In genomic region chr6:79821859-79822258, GRCh38 we compare ENCODE assay signal across 24 cellular contexts.
DNase-seq lines count a peak whose midpoint lies in the region; ATAC-seq, FAIRE-seq and TF ChIP-seq lines count a peak whose summit lies in the region.
"Had no signal": no experiment of that assay in that cellular context is flagged by ENCODE, and none has a peak within 500 bp of the region (broad histone marks: within the 10 kb centered on the region; RNA-seq: fewer than 3 reads in every experiment).

No MANE protein-coding gene starts in this region.

- H4K8ac ChIP-seq in H1 (ENCODE audit: extremely low read depth, insufficient read depth, low read length) (no peak overlapping the region), trophoblast cell (ENCODE audit: low read depth, low read length) (no peak overlapping the region)

- H2AFZ ChIP-seq in GM23248 (no peak overlapping the region), H1 (ENCODE audit: low read length) (0 out of 2 replicates have a peak overlapping the region, but pooled peaks have one; percentile 35), trophoblast cell (ENCODE audit: insufficient read depth, low read length, poor library complexity) (no peak overlapping the region)

- H3K18ac ChIP-seq in H1 (ENCODE audit: extremely low read depth, low read length) (no peak overlapping the region), trophoblast cell (ENCODE audit: low read length) (no peak overlapping the region)

- H2BK12ac ChIP-seq in H1 (ENCODE audit: low read depth, low read length), result no peak overlapping the region
- peak overlapping the region; percentile 51 for H2BK12ac ChIP-seq in trophoblast cell (ENCODE audit: low read length)

- no peaks in the 10 kb centered on the region for H3K79me2 ChIP-seq in GM23248 (ENCODE audit: insufficient read depth)
- H3K79me2 ChIP-seq in H1 (ENCODE audit: control insufficient read depth in 1 of 2, insufficient read depth in 2 of 2, low read length in 2 of 2), result no peaks in the 10 kb centered on the region
- no peaks in the 10 kb centered on the region for H3K79me2 ChIP-seq in trophoblast cell (ENCODE audit: control insufficient read depth, insufficient read depth, low read length, poor library complexity)

- no peak overlapping the region for H3K4me2 ChIP-seq in GM23248 (ENCODE audit: unreplicated experiment)
- no peak overlapping the region for H3K4me2 ChIP-seq in H1 (ENCODE audit: insufficient read depth in 1 of 2, low read depth in 2 of 2, low read length in 2 of 2)
- no peak overlapping the region for H3K4me2 ChIP-seq in trophoblast cell (ENCODE audit: low read length)

- DNase-seq in GM23248 (peak; percentile 33), RPMI7951 (ENCODE audit: low read depth) (peak; percentile 10), H1 (ENCODE audit: low read depth in 1 of 2, low spot score in 2 of 2) (no peak), trophoblast cell (peak in 1 of 2 donors; percentile 54), middle frontal gyrus (ENCODE audit: extremely low spot score, low spot score) (no peak), pancreas (no peak)
- DNase-seq in activated CD4-positive, alpha-beta T cell treated with anti-CD3 and anti-CD28 coated beads, Interleukin-2, amount 50 U/mL, for 1 hour, result no peak
- DNase-seq: activated CD4-positive, alpha-beta memory T cell treated with anti-CD3 and anti-CD28 coated beads for 36 hours; activated effector memory CD4-positive, alpha-beta T cell treated with Interleukin-2 at 50 U/mL for 16 hours; activated naive CD8-positive, alpha-beta T cell treated with anti-CD3 and anti-CD28 coated beads for 36 hours; foreskin melanocyte; hippocampal formation; NCI-H2171; NCI-H524 treated with DMSO at 0.1 percent for 48 hours; nephron progenitor cell; posterior cingulate gyrus; right lobe of liver; RPMI8226; stimulated activated CD4-positive, alpha-beta T cell treated with anti-CD3 and anti-CD28 coated beads, Interleukin-15, amount 100 ng/mL, for 24 hours; thyroid gland had no signal

- in situ Hi-C loops in GM23248 (cut with MboI), result no loop called here

- no peak overlapping the region for H2AK5ac ChIP-seq in H1 (ENCODE audit: low read depth, low read length)
- no peak overlapping the region for H2AK5ac ChIP-seq in trophoblast cell (ENCODE audit: low read length)

- no peaks in the 10 kb centered on the region for H4K20me1 ChIP-seq in GM23248 (ENCODE audit: insufficient read depth)
- no peaks in the 10 kb centered on the region for H4K20me1 ChIP-seq in H1 (replicated peaks in 1 of 2; ENCODE audit: control insufficient read depth in 1 of 2, insufficient read depth in 2 of 2, low read length in 2 of 2)

- H3K9me3 ChIP-seq in GM23248 (ENCODE audit: low read depth) (no peaks in the 10 kb centered on the region), H1 (ENCODE audit: insufficient read depth in 2 of 2, low read depth in 1 of 2, low read length in 1 of 2) (peaks cover 0 to 3% of the 10 kb centered on the region in 2 experiments; a peak in 1 of 4 replicates), trophoblast cell (ENCODE audit: insufficient read depth, low read depth, low read length) (no peaks in the 10 kb centered on the region), pancreas (no peaks in the 10 kb centered on the region)
- H3K9me3 ChIP-seq: right lobe of liver, thyroid gland had no signal

- H3K27me3 ChIP-seq in GM23248 (replicated peaks; ENCODE audit: insufficient read depth), result no peaks in the 10 kb centered on the region
- H3K27me3 ChIP-seq in H1 (replicated peaks in 1 of 4; ENCODE audit: control insufficient read depth in 3 of 4, extremely low read depth in 1 of 4, insufficient read depth in 3 of 4, low read length in 3 of 4), result no peaks in the 10 kb centered on the region
- no peaks in the 10 kb centered on the region for H3K27me3 ChIP-seq in trophoblast cell (ENCODE audit: insufficient read depth, low read length)
- H3K27me3 ChIP-seq in pancreas, result no peaks in the 10 kb centered on the region
- H3K27me3 ChIP-seq: right lobe of liver, thyroid gland had no signal

- H4K91ac ChIP-seq in H1 (replicated peaks; ENCODE audit: insufficient read length, low read length), result no peak overlapping the region
- no peak overlapping the region for H4K91ac ChIP-seq in trophoblast cell (ENCODE audit: low read depth, low read length)

- H3K79me1 ChIP-seq in H1 (ENCODE audit: low read depth, low read length) (no peaks in the 10 kb centered on the region), trophoblast cell (ENCODE audit: low read length) (peaks cover 3% of the 10 kb centered on the region)

- ATAC-seq in pancreas (no peak), HG02938 (IDR thresholded peaks at IDR 0.05; ENCODE audit: unreplicated experiment) (no peak)
- ATAC-seq: right lobe of liver had no signal

- TF ChIP-seq POLR2A in H1 (IDR thresholded peaks at IDR 0.05; ENCODE audit: control extremely low read depth in 1 of 2, low read depth in 2 of 2, low read length in 2 of 2), result no peak

- H2BK15ac ChIP-seq in H1 (ENCODE audit: low read length), result no peak overlapping the region

- H3K23ac ChIP-seq in H1 (ENCODE audit: insufficient read length) (no peak overlapping the region), trophoblast cell (ENCODE audit: low read length) (no peak overlapping the region)

- no peak for TF ChIP-seq EP300 in H1 (IDR thresholded peaks at IDR 0.05; ENCODE audit: borderline replicate concordance in 1 of 2, low read depth in 2 of 2, low read length in 2 of 2)

- CTCF ChIA-PET in H1 (lab: Charles Lee; ENCODE audit: partially characterized antibody), result no interaction called here

- H3K4me1 ChIP-seq in GM23248 (ENCODE audit: insufficient read depth) (no peaks in the 10 kb centered on the region), H1 (replicated peaks in 1 of 4; ENCODE audit: control insufficient read depth in 3 of 4, insufficient read depth in 4 of 4, low read length in 3 of 4) (no peaks in the 10 kb centered on the region), trophoblast cell (ENCODE audit: control insufficient read depth in 1 of 2, insufficient read depth in 2 of 2, low read length in 2 of 2) (peaks cover 0 to 5% of the 10 kb centered on the region in 2 experiments), pancreas (no peaks in the 10 kb centered on the region)
- H3K4me1 ChIP-seq: right lobe of liver, thyroid gland had no signal

- no peaks in the 10 kb centered on the region for H3K36me3 ChIP-seq in GM23248 (ENCODE audit: low read depth)
- no peaks in the 10 kb centered on the region for H3K36me3 ChIP-seq in H1 (ENCODE audit: control insufficient read depth in 2 of 4, insufficient read depth in 4 of 4, low read length in 3 of 4)
- no peaks in the 10 kb centered on the region for H3K36me3 ChIP-seq in trophoblast cell (ENCODE audit: control insufficient read depth in 1 of 2, insufficient read depth in 2 of 2, low read length in 2 of 2)
- H3K36me3 ChIP-seq in pancreas, result no peaks in the 10 kb centered on the region
- H3K36me3 ChIP-seq: right lobe of liver, thyroid gland had no signal

- H3K56ac ChIP-seq in H1 (replicated peaks; ENCODE audit: insufficient read length, low read depth, low read length), result no peak overlapping the region

- no peak overlapping the region for H4K12ac ChIP-seq in trophoblast cell (ENCODE audit: low read depth, low read length)

- no peak overlapping the region for H4K5ac ChIP-seq in H1 (ENCODE audit: insufficient read length, low read depth, low read length)

- no peak overlapping the region for H3K4me3 ChIP-seq in GM23248
- no peak overlapping the region for H3K4me3 ChIP-seq in H1 (ENCODE audit: extremely low read depth in 1 of 4, insufficient read depth in 2 of 4, low read depth in 3 of 4, low read length in 4 of 4)
- H3K4me3 ChIP-seq in trophoblast cell (ENCODE audit: low read depth, low read length), result no peak overlapping the region
- no peak overlapping the region for H3K4me3 ChIP-seq in pancreas
- H3K4me3 ChIP-seq: right lobe of liver, thyroid gland had no signal

- H3F3A ChIP-seq in GM23248 (ENCODE audit: insufficient read depth), result no peaks in the 10 kb centered on the region

- H3K27ac ChIP-seq in GM23248 (no peak overlapping the region), H1 (ENCODE audit: low read depth, low read length) (no peak overlapping the region), trophoblast cell (ENCODE audit: low read depth, low read length) (peak overlapping the region; percentile 26), pancreas (no peak overlapping the region)
- H3K27ac ChIP-seq: right lobe of liver, thyroid gland had no signal

- no peak overlapping the region for H2BK120ac ChIP-seq in H1 (replicated peaks; ENCODE audit: low read depth, low read length)
- H2BK120ac ChIP-seq in trophoblast cell (ENCODE audit: insufficient read depth, low read length, poor library complexity), result no peak overlapping the region

- POLR2A ChIA-PET in H1 (lab: Charles Lee; ENCODE audit: partially characterized antibody), result no interaction called here

- TF ChIP-seq CTCF in H1 (IDR thresholded peaks at IDR 0.05; ENCODE audit: control extremely low read depth in 1 of 3, insufficient read depth in 1 of 3, low read depth in 1 of 3, low read length in 3 of 3) (no peak), pancreas (IDR thresholded peaks at IDR 0.05) (no peak)

- no peak overlapping the region for H2BK5ac ChIP-seq in H1 (ENCODE audit: low read depth, low read length)
- peak overlapping the region; percentile 12 for H2BK5ac ChIP-seq in trophoblast cell (ENCODE audit: low read depth, low read length, poor library complexity)

- H3K14ac ChIP-seq in H1 (ENCODE audit: insufficient read length) (no peak overlapping the region), trophoblast cell (ENCODE audit: low read length) (no peak overlapping the region)

- no peak overlapping the region for H2BK20ac ChIP-seq in H1 (ENCODE audit: low read length)

- no peak for FAIRE-seq in H1 (lab: Jason Lieb, UNC)
- FAIRE-seq in pancreas (lab: Jason Lieb, UNC), result no peak
- FAIRE-seq: G401.6, HTR-8/SVneo, islet of Langerhans had no signal

- H3K9ac ChIP-seq in GM23248 (no peak overlapping the region), H1 (replicated peaks in 1 of 4; ENCODE audit: extremely low read depth in 1 of 4, low read depth in 3 of 4, low read length in 3 of 4) (no peak overlapping the region), trophoblast cell (ENCODE audit: low read length) (no peak overlapping the region)

- H3K9me2 ChIP-seq in GM23248 (ENCODE audit: insufficient read depth), result no peaks in the 10 kb centered on the region

- intact Hi-C loops in pancreas (cut with DNase I), result no loop called here

- 39 to 48% methylated on average over 3 of the region's 3 CpGs for WGBS in GM23248 (ENCODE audit: low coverage in 1 of 2, low lambda C conversion rate in 2 of 2, missing lambda C conversion rate in 2 of 2), 2 experiments
- 90% methylated on average over 3 of the region's 3 CpGs; no CpG with 5 or more reads in 1 of the 2 experiments for WGBS in H1 (ENCODE audit: extremely low coverage in 1 of 2, insufficient coverage in 1 of 2, insufficient read length in 1 of 2, insufficient replicate concordance in 2 of 2, low coverage in 1 of 2, low lambda C conversion rate in 2 of 2, missing lambda C conversion rate in 1 of 2), 2 experiments
- no CpG with 5 or more reads among the region's 3 CpGs for WGBS in trophoblast cell (ENCODE audit: extremely low coverage, insufficient coverage, insufficient read length)
- 34 to 58% methylated on average over 3 of the region's 3 CpGs for WGBS in pancreas, 2 donors

- H3K4ac ChIP-seq in H1 (replicated peaks; ENCODE audit: insufficient read length, low read depth, low read length) (no peak overlapping the region), trophoblast cell (ENCODE audit: low read depth, low read length) (no peak overlapping the region)

- TF ChIP-seq RAD21 in H1 (IDR thresholded peaks at IDR 0.05 in 1 of 2, conservative IDR thresholded peaks at IDR 0.05 in 1 of 2; ENCODE audit: low read depth in 2 of 2, low read length in 2 of 2), result no peak

- H3K23me2 ChIP-seq in H1 (ENCODE audit: low read depth, low read length), result no peaks in the 10 kb centered on the region

Comparison
In these comparisons a context has a peak if more than half of its experiments do, and no peak if none do; other contexts are left out.
1. DNase-seq: peak in GM23248 (single experiment) and RPMI7951 (single experiment); none in H1 (0 of 2), middle frontal gyrus (single experiment), activated CD4-positive, alpha-beta T cell treated with anti-CD3 and anti-CD28 coated beads, Interleukin-2, amount 50 U/mL, for 1 hour (single experiment) and pancreas (0 of 6).